19 cellular contexts compared by ENCODE assay signal in the genomic region with DNA sequence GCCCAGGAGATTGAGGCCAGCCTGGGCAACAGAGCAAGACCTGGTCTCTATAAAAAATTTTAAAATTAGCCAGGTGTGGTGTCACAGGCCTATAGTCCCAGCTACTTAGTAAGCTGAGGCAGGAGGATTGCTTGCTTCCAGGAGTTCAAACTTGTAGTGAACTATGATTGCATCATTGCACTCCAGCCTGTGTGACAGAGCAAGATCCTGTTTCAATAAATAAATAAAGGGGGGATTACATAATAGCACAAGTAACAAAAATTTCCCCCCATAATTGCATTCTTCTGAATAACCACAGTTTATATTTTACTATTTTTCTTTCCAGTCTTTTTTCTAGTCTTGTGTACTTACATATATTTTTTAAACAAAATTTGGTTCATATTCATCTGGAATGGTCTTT.
A peak's percentile ranks its signal among the peaks of the same experiment; 100 is the strongest.
DNase-seq lines count a peak whose midpoint lies in the region; ATAC-seq, FAIRE-seq and TF ChIP-seq lines count a peak whose summit lies in the region.
"Had no signal": no experiment of that assay in that cellular context is flagged by ENCODE, and none has a peak within 500 bp of the region (broad histone marks: within the 10 kb centered on the region; RNA-seq: fewer than 3 reads in every experiment).

No MANE protein-coding gene starts in this region.

- TF ChIP-seq CTCF in AG09319 (IDR thresholded peaks at IDR 0.05; ENCODE audit: low read depth, low read length) = no peak
- TF ChIP-seq CTCF in bronchial epithelial cell (IDR thresholded peaks at IDR 0.05; ENCODE audit: insufficient read depth, low read length, severe bottlenecking) = no peak

- ATAC-seq in left lobe of liver = peak; percentile 72
- no peak for ATAC-seq in esophagus mucosa
- ATAC-seq: activated T-helper 17 cell treated with anti-CD3 and anti-CD28 coated beads, Interleukin-2, amount 50 U/mL, for 72 hours had no signal

- H3K4me3 ChIP-seq in MG63 (no peak overlapping the region), bronchial epithelial cell (ENCODE audit: low read depth, low read length) (no peak overlapping the region)
- H3K4me3 ChIP-seq: BLaER1, esophagus muscularis mucosa had no signal

- peak; percentile 78 for DNase-seq in AG09319 (ENCODE audit: extremely low read depth, low read depth)
- peak; percentile 49 for DNase-seq in MG63
- peak; percentile 84 for DNase-seq in bronchial epithelial cell (ENCODE audit: low read depth)
- DNase-seq in left lobe of liver (ENCODE audit: low spot score) = no peak
- no peak for DNase-seq in activated gamma-delta T cell (lab: John Stamatoyannopoulos, UW)
- no peak for DNase-seq in HUDEP-2 (lab: John Stamatoyannopoulos, UW; ENCODE audit: unreplicated experiment in 76 of 76)
- DNase-seq in stimulated activated naive CD4-positive, alpha-beta T cell (lab: John Stamatoyannopoulos, UW) = no peak
- DNase-seq: anterior cingulate cortex, cortex of kidney, DMS153, NCI-H1930, NCI-H69, RPMI8226, WERI-Rb-1 had no signal

- H3K9me3 ChIP-seq in MG63 = peaks cover 6% of the 10 kb centered on the region

- no peaks in the 10 kb centered on the region for H3K36me3 ChIP-seq in MG63
- no peaks in the 10 kb centered on the region for H3K36me3 ChIP-seq in bronchial epithelial cell (ENCODE audit: control insufficient read depth, insufficient read depth, low read length)
- H3K36me3 ChIP-seq: BLaER1, esophagus muscularis mucosa, WERI-Rb-1 had no signal

- H3K27me3 ChIP-seq in MG63 (no peaks in the 10 kb centered on the region), bronchial epithelial cell (ENCODE audit: control insufficient read depth, insufficient read depth, low read length) (no peaks in the 10 kb centered on the region)
- H3K27me3 ChIP-seq: BLaER1 had no signal

- no peak for FAIRE-seq in bronchial epithelial cell (lab: Jason Lieb, UNC)
- FAIRE-seq: GM19239 had no signal

Comparison
In these comparisons a context has a peak if more than half of its experiments do, and no peak if none do; other contexts are left out.
1. DNase-seq: peak in AG09319 (single experiment), MG63 (single experiment) and bronchial epithelial cell (single experiment); none in left lobe of liver (single experiment), activated gamma-delta T cell (single experiment), HUDEP-2 (0 of 76) and stimulated activated naive CD4-positive, alpha-beta T cell (0 of 6).